ENCODE assay signal across 9 cellular contexts in the genomic region with DNA sequence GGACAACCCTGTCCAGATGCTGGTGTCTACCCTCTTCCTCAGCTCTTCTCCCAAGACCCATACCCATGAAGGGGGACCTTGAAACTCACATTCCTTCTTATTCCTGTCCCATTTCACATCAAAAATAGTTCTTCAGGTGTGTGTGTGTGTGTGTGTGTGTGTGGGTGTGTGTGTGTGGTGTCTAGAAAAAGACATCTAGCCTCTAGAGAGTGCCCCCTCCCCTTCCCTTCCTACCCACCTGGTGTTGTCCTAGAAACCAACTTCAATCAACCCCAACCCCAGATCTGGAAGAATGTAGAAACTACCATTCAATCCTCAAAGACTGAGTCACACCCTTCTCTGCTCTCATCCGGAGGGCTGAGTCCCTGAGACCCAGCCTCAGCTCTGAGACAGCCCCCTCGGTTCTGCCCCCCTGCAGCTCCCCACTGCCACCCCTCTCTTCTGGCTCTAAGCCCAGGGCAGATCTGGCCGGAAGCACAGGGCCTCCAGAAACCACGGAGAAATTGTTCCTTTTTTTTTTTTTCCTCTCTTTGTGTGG. TPM values are rescaled to one million over a fixed set of nuclear protein-coding genes. Genes with fewer than 3 reads are reported as not detected.
DNase-seq lines count a peak whose midpoint lies in the region; ATAC-seq, FAIRE-seq and TF ChIP-seq lines count a peak whose summit lies in the region.
"Had no signal": no experiment of that assay in that cellular context is flagged by ENCODE, and none has a peak within 500 bp of the region (broad histone marks: within the 10 kb centered on the region; RNA-seq: fewer than 3 reads in every experiment).

No MANE protein-coding gene starts in this region.

- in situ Hi-C loops in mammary epithelial cell (cut with MboI; ENCODE audit: low sequenced_read_pairs in 2 of 2): no loop called here

- no peaks in the 10 kb centered on the region for H3K9me3 ChIP-seq in SJCRH30 (replicated peaks)
- no peaks in the 10 kb centered on the region for H3K9me3 ChIP-seq in mammary epithelial cell (replicated peaks; ENCODE audit: insufficient read depth, low read length)
- no peaks in the 10 kb centered on the region for H3K9me3 ChIP-seq in small intestine (ENCODE audit: control insufficient read depth, low read depth)
- H3K9me3 ChIP-seq: thoracic aorta had no signal

- H3K4me3 Mint-ChIP-seq in activated CD4-positive, alpha-beta T cell treated with anti-CD3 and anti-CD28 coated beads for 36 hours: peak overlapping the region; percentile 78

- intact Hi-C loops in activated CD4-positive, alpha-beta T cell treated with anti-CD3 and anti-CD28 coated beads for 36 hours (cut with DNase I, micrococcal nuclease): loop anchor here in 1 of 2 experiments (1.0 kb wide), 1 partner anchor 12 kb away; no protein-coding TSS in a partner anchor
- intact Hi-C loops in mammary epithelial cell (cut with micrococcal nuclease): no loop called here

- POLR2A ChIA-PET in activated CD4-positive, alpha-beta T cell treated with anti-CD3 and anti-CD28 coated beads for 36 hours (lab: Charles Lee): interaction anchor here (0.7 to 2.3 kb wide), 4 partner anchors 9 to 100 kb away, joined by 3 to 7 read pairs (median 5); no protein-coding TSS in a partner anchor

- peak overlapping the region; percentile 94 for H3K27ac Mint-ChIP-seq in activated CD4-positive, alpha-beta T cell treated with anti-CD3 and anti-CD28 coated beads for 36 hours

- peaks cover 68% of the 10 kb centered on the region for H3K36me3 Mint-ChIP-seq in activated CD4-positive, alpha-beta T cell treated with anti-CD3 and anti-CD28 coated beads for 36 hours (ENCODE audit: low read depth)

- H3K4me1 Mint-ChIP-seq in activated CD4-positive, alpha-beta T cell treated with anti-CD3 and anti-CD28 coated beads for 36 hours: peaks cover 55% of the 10 kb centered on the region

- H3K9me3 Mint-ChIP-seq in activated CD4-positive, alpha-beta T cell treated with anti-CD3 and anti-CD28 coated beads for 36 hours (ENCODE audit: low read depth): no peaks in the 10 kb centered on the region

- H4K20me1 ChIP-seq in mammary epithelial cell (ENCODE audit: insufficient read depth, low read length): no peaks in the 10 kb centered on the region

- no peaks in the 10 kb centered on the region for H3K36me3 ChIP-seq in SJCRH30
- peaks cover 25% of the 10 kb centered on the region for H3K36me3 ChIP-seq in mammary epithelial cell (ENCODE audit: insufficient read depth, low read length)
- H3K36me3 ChIP-seq in small intestine (ENCODE audit: control insufficient read depth in 2 of 2, insufficient read depth in 2 of 2, low read length in 2 of 2): no peaks in the 10 kb centered on the region
- H3K36me3 ChIP-seq: thoracic aorta had no signal

- peak; percentile 60 for DNase-seq in activated CD4-positive, alpha-beta T cell treated with anti-CD3 and anti-CD28 coated beads for 36 hours
- no peak for DNase-seq in activated CD4-positive, alpha-beta T cell treated with anti-CD3 and anti-CD28 coated beads for 1 hour
- DNase-seq in SJCRH30: peak; percentile 44 to 59
- peak; percentile 35 for DNase-seq in mammary epithelial cell
- DNase-seq in stimulated activated naive CD4-positive, alpha-beta T cell treated with Interleukin-2 at 50 U/mL for 16 hours (lab: John Stamatoyannopoulos, UW): peak; percentile 15
- DNase-seq in small intestine: no peak
- DNase-seq in cerebellar nuclear complex (lab: John Stamatoyannopoulos, UW): no peak
- DNase-seq in DMS153 treated with DMSO at 0.1 percent for 48 hours (lab: John Stamatoyannopoulos, UW; ENCODE audit: unreplicated experiment): no peak

- H3K79me2 ChIP-seq in mammary epithelial cell (ENCODE audit: insufficient read depth, low read length): peaks cover 93% of the 10 kb centered on the region

- CTCF ChIA-PET in activated CD4-positive, alpha-beta T cell treated with anti-CD3 and anti-CD28 coated beads for 36 hours (lab: Charles Lee): interaction anchor here (0.6 to 5.0 kb wide), 7 partner anchors 10 to 104 kb away, joined by 3 to 55 read pairs (median 3); a partner anchor contains a TSS
- CTCF ChIA-PET in mammary epithelial cell (lab: Charles Lee; ENCODE audit: low non-redundant PET): interaction anchor here (0.5 kb wide), 1 partner anchor 10 kb away, joined by 3 read pairs; no protein-coding TSS in a partner anchor

- no peaks in the 10 kb centered on the region for H3K27me3 ChIP-seq in SJCRH30
- no peaks in the 10 kb centered on the region for H3K27me3 ChIP-seq in mammary epithelial cell (ENCODE audit: insufficient read depth, low read length)
- H3K27me3 ChIP-seq in small intestine (ENCODE audit: control insufficient read depth in 2 of 2, insufficient read depth in 2 of 2, low read length in 2 of 2): no peaks in the 10 kb centered on the region

- no peak for FAIRE-seq in small intestine (lab: Jason Lieb, UNC)

- peak overlapping the region; percentile 78 for H3K4me2 ChIP-seq in mammary epithelial cell (ENCODE audit: insufficient read depth, low read depth, low read length)

- dilution Hi-C loops in mammary epithelial cell (cut with HindIII; ENCODE audit: low sequenced_read_pairs): no loop called here

- H2AFZ ChIP-seq in mammary epithelial cell (ENCODE audit: low read depth, low read length): no peak overlapping the region

- no peaks in the 10 kb centered on the region for H3K27me3 Mint-ChIP-seq in activated CD4-positive, alpha-beta T cell treated with anti-CD3 and anti-CD28 coated beads for 36 hours

- no TSS peak for BruUV-seq in mammary epithelial cell (replicated peaks; lab: Mats Ljungman, UMichigan)

- peaks cover 8% of the 10 kb centered on the region; the same call in 1 of the 2 replicates for H3K4me1 ChIP-seq in SJCRH30
- peaks cover 43% of the 10 kb centered on the region for H3K4me1 ChIP-seq in mammary epithelial cell (ENCODE audit: insufficient read depth, low read length)
- no peaks in the 10 kb centered on the region for H3K4me1 ChIP-seq in small intestine (ENCODE audit: control insufficient read depth in 2 of 2, insufficient read depth in 1 of 2, low read depth in 1 of 2, low read length in 1 of 2)

- H3K9ac ChIP-seq in mammary epithelial cell (ENCODE audit: insufficient read depth, low read length): peak overlapping the region; percentile 33

- no peak overlapping the region for H3K27ac ChIP-seq in SJCRH30
- H3K27ac ChIP-seq in mammary epithelial cell (ENCODE audit: insufficient read depth, low read depth, low read length): peak overlapping the region; percentile 88
- H3K27ac ChIP-seq in small intestine (ENCODE audit: low read depth in 1 of 2, low read length in 1 of 2): no peak overlapping the region
- H3K27ac ChIP-seq: thoracic aorta had no signal

- 0% methylated on average over 1 of the region's 4 CpGs for WGBS in mammary epithelial cell (ENCODE audit: low coverage, missing lambda C conversion rate)
- WGBS in small intestine, 3 donors: 4 to 10% (median 6%) methylated on average over 4 of the region's 4 CpGs

- H3K4me3 ChIP-seq in SJCRH30 (no peak overlapping the region), mammary epithelial cell (replicated peaks in 1 of 3; ENCODE audit: insufficient read depth in 1 of 3, low read depth in 2 of 3, low read length in 3 of 3) (peak overlapping the region in 2 of 3 experiments; percentile 9 to 22), small intestine (ENCODE audit: low read depth in 1 of 2, low read length in 2 of 2) (no peak overlapping the region)
- H3K4me3 ChIP-seq: thoracic aorta had no signal

- peak; percentile 11 for ATAC-seq in activated CD4-positive, alpha-beta T cell treated with anti-CD3 and anti-CD28 coated beads for 36 hours

- TF ChIP-seq CTCF in mammary epithelial cell (conservative IDR thresholded peaks at IDR 0.05 in 1 of 2, IDR thresholded peaks at IDR 0.05 in 1 of 2; ENCODE audit: extremely low read depth in 1 of 2, insufficient read depth in 1 of 2, low read depth in 1 of 2, low read length in 2 of 2): no peak

RNA-seq across cellular contexts. Expression of a gene that starts 3.5 kb away (rescaled TPM):
- 100 to 1,000 TPM; 103 to 110 TPM for total RNA-seq in activated CD4-positive, alpha-beta T cell treated with anti-CD3 and anti-CD28 coated beads for 36 hours
- total RNA-seq in SJCRH30 (2014; rRNA removed; shearing (Covaris generic)): 0.38 and 0.63 TPM in 2 replicates
- total RNA-seq in mammary epithelial cell: 100 to 1,000 TPM; 104 to 111 TPM
- polyA plus RNA-seq in mammary epithelial cell: 163 TPM
- 112 TPM for polyA minus RNA-seq in mammary epithelial cell
- polyA plus RNA-seq in small intestine: 1 to 10 TPM in 1 of 3 donors, not detected in 2; 2.6 TPM

RNA-seq across cellular contexts. Expression of a gene that starts 22.5 kb away (rescaled TPM):
- total RNA-seq in activated CD4-positive, alpha-beta T cell treated with anti-CD3 and anti-CD28 coated beads for 36 hours: 10 to 100 TPM; 64.4 to 65.2 TPM
- total RNA-seq in SJCRH30 (2014; rRNA removed; shearing (Covaris generic)): 22.5 and 25.7 TPM in 2 replicates
- 10 to 100 TPM in 1 of 2 donors, 1 to 10 TPM in 1; 7.5 to 62.7 TPM for total RNA-seq in mammary epithelial cell
- polyA plus RNA-seq in mammary epithelial cell (19.3 TPM), small intestine (10 to 100 TPM; 21.3 to 27.7 (median 25.3) TPM)
- polyA minus RNA-seq in mammary epithelial cell: 46.8 TPM

RNA-seq across cellular contexts. Expression of a gene that starts 25.0 kb away (rescaled TPM):
- 1 to 10 TPM in 1 of 2 experiments, under 1 TPM in 1; 0.86 to 1.2 TPM for total RNA-seq in activated CD4-positive, alpha-beta T cell treated with anti-CD3 and anti-CD28 coated beads for 36 hours
- 0.06 and 0.35 TPM in 2 replicates for total RNA-seq in SJCRH30 (2014; rRNA removed; shearing (Covaris generic))
- total RNA-seq in mammary epithelial cell: 1 to 10 TPM; 2.2 to 6.1 TPM
- polyA plus RNA-seq in mammary epithelial cell (13.0 TPM), small intestine (1 to 10 TPM in 2 of 3 donors, not detected in 1; 1.1 to 2.3 TPM)
- polyA minus RNA-seq in mammary epithelial cell: 20.4 TPM

RNA-seq across cellular contexts. Expression of a gene that starts 49.9 kb away (rescaled TPM):
- 1 to 10 TPM; 5.4 to 6.8 TPM for total RNA-seq in activated CD4-positive, alpha-beta T cell treated with anti-CD3 and anti-CD28 coated beads for 36 hours
- total RNA-seq in SJCRH30 (2014; rRNA removed; shearing (Covaris generic)): 9.7 and 15.0 TPM in 2 replicates
- 10 to 100 TPM; 10.8 to 13.2 TPM for total RNA-seq in mammary epithelial cell
- polyA plus RNA-seq in mammary epithelial cell (2.0 TPM), small intestine (1 to 10 TPM; 1.3 to 3.5 (median 2.8) TPM)
- 0.98 TPM for polyA minus RNA-seq in mammary epithelial cell

Comparison
In these comparisons a context has a peak if more than half of its experiments do, and no peak if none do; other contexts are left out.
1. DNase-seq: peak in activated CD4-positive, alpha-beta T cell treated with anti-CD3 and anti-CD28 coated beads for 36 hours (single experiment), SJCRH30 (2 of 2), mammary epithelial cell (single experiment) and stimulated activated naive CD4-positive, alpha-beta T cell treated with Interleukin-2 at 50 U/mL for 16 hours (single experiment); none in activated CD4-positive, alpha-beta T cell treated with anti-CD3 and anti-CD28 coated beads for 1 hour (single experiment), small intestine (single experiment), cerebellar nuclear complex (0 of 2) and DMS153 treated with DMSO at 0.1 percent for 48 hours (single experiment).
2. H3K4me3 ChIP-seq: peak in mammary epithelial cell (2 of 3); none in SJCRH30 (single experiment) and small intestine (0 of 2).
3. RNA of a gene that starts 3.5 kb away (total RNA-seq): 104 to 111 TPM in mammary epithelial cell and 103 to 110 TPM in activated CD4-positive, alpha-beta T cell treated with anti-CD3 and anti-CD28 coated beads for 36 hours; 0.38 to 0.63 TPM in SJCRH30; every median in the first group is over 10 times any median in the second.